In genomic region chr4:124183231-124183630, GRCh38 we compare ENCODE assay signal across 36 cellular contexts.
"Had no signal": no experiment of that assay in that cellular context is flagged by ENCODE, and none has a peak within 500 bp of the region (broad histone marks: within the 10 kb centered on the region; RNA-seq: fewer than 3 reads in every experiment).

No MANE protein-coding gene starts in this region.

- H3K4me3 ChIP-seq: ascending aorta, cardiac muscle cell had no signal

- H3K27ac ChIP-seq: ascending aorta, cardiac muscle cell, VCaP had no signal

- H3K27me3 ChIP-seq: ascending aorta, cardiac muscle cell had no signal

- H3K9me3 Mint-ChIP-seq: activated CD4-positive, alpha-beta T cell treated with anti-CD3 and anti-CD28 coated beads, Interleukin-2, amount 10 ng/mL, durations not matched to agents 7 days and 5 days; activated naive CD4-positive, alpha-beta T cell treated with anti-CD3 and anti-CD28 coated beads, Interleukin-2, amount 10 ng/mL, durations not matched to agents 7 days and 5 days; activated naive CD4-positive, alpha-beta T cell treated with anti-CD3 and anti-CD28 coated beads, Interleukin-2, amount 50 U/mL, for 24 hours; activated naive CD8-positive, alpha-beta T cell treated with anti-CD3 and anti-CD28 coated beads, Interleukin-2, amount 10 ng/mL, durations not matched to agents 7 days and 5 days; activated T-helper 2 cell treated with anti-CD3 and anti-CD28 coated beads, Interferon-gamma antibody, Interleukin-2, Interleukin-4, amounts not matched to agents 10 μg/mL and 5 μg/mL and 100 μg/mL, durations not matched to agents 14 hours and 24 hours and 36 hours; T-helper 1 cell treated with Interleukin-12 subunit alpha and Interleukin-12 subunit beta and Interleukin-4 antibody, amounts not matched to agents 30 μg/mL and 1 μg/mL, for 36 hours; T-helper 2 cell treated with Interferon-gamma antibody and Interleukin-4, amounts not matched to agents 5 μg/mL and 100 μg/mL, for 36 hours had no signal

- H3K4me3 Mint-ChIP-seq: activated CD4-positive, alpha-beta memory T cell treated with anti-CD3 and anti-CD28 coated beads, Interleukin-2, amount 10 ng/mL, durations not matched to agents 7 days and 5 days; activated CD4-positive, alpha-beta T cell treated with anti-CD3 and anti-CD28 coated beads for 36 hours; activated CD4-positive, alpha-beta T cell treated with anti-CD3 and anti-CD28 coated beads, Interleukin-2, amount 10 ng/mL, durations not matched to agents 7 days and 5 days; activated CD8-positive, alpha-beta memory T cell treated with anti-CD3 and anti-CD28 coated beads, Interleukin-2, amount 10 ng/mL, durations not matched to agents 7 days and 5 days; activated CD8-positive, alpha-beta T cell treated with anti-CD3 and anti-CD28 coated beads, Interleukin-2, amount 10 ng/mL, durations not matched to agents 7 days and 5 days; activated naive CD4-positive, alpha-beta T cell treated with anti-CD3 and anti-CD28 coated beads, Interleukin-2, amount 10 ng/mL, durations not matched to agents 7 days and 5 days; activated naive CD4-positive, alpha-beta T cell treated with anti-CD3 and anti-CD28 coated beads, Interleukin-2, amount 50 U/mL, for 24 hours; activated naive CD8-positive, alpha-beta T cell; activated naive CD8-positive, alpha-beta T cell treated with anti-CD3 and anti-CD28 coated beads, Interleukin-2, amount 10 ng/mL, durations not matched to agents 7 days and 5 days; activated naive CD8-positive, alpha-beta T cell treated with anti-CD3 and anti-CD28 coated beads, Interleukin-2, amount 50 U/mL, for 24 hours; activated T-cell treated with anti-CD3 and anti-CD28 coated beads, Interleukin-2, amount 50 U/mL, for 24 hours; brain; central memory CD8-positive, alpha-beta T cell; T-helper 1 cell treated with Interleukin-12 subunit alpha and Interleukin-12 subunit beta and Interleukin-4 antibody, amounts not matched to agents 30 μg/mL and 1 μg/mL, for 36 hours; T-helper 2 cell treated with Interferon-gamma antibody and Interleukin-4, amounts not matched to agents 5 μg/mL and 100 μg/mL, for 36 hours had no signal

- H3K27me3 Mint-ChIP-seq: activated CD4-positive, alpha-beta memory T cell treated with anti-CD3 and anti-CD28 coated beads, Interleukin-2, amount 10 ng/mL, durations not matched to agents 7 days and 5 days; activated CD4-positive, alpha-beta T cell treated with anti-CD3 and anti-CD28 coated beads for 36 hours; activated CD4-positive, alpha-beta T cell treated with anti-CD3 and anti-CD28 coated beads, Interleukin-2, amount 10 ng/mL, durations not matched to agents 7 days and 5 days; activated CD8-positive, alpha-beta memory T cell treated with anti-CD3 and anti-CD28 coated beads, Interleukin-2, amount 10 ng/mL, durations not matched to agents 7 days and 5 days; activated naive CD4-positive, alpha-beta T cell treated with anti-CD3 and anti-CD28 coated beads, Interleukin-2, amount 10 ng/mL, durations not matched to agents 7 days and 5 days; activated naive CD4-positive, alpha-beta T cell treated with anti-CD3 and anti-CD28 coated beads, Interleukin-2, amount 50 U/mL, for 24 hours; activated naive CD8-positive, alpha-beta T cell; activated naive CD8-positive, alpha-beta T cell treated with anti-CD3 and anti-CD28 coated beads, Interleukin-2, amount 10 ng/mL, durations not matched to agents 7 days and 5 days; activated naive CD8-positive, alpha-beta T cell treated with anti-CD3 and anti-CD28 coated beads, Interleukin-2, amount 50 U/mL, for 24 hours; activated T-cell treated with anti-CD3 and anti-CD28 coated beads, Interleukin-2, amount 50 U/mL, for 24 hours; brain; central memory CD8-positive, alpha-beta T cell had no signal

- DNase-seq: activated CD4-positive, alpha-beta memory T cell treated with anti-CD3 and anti-CD28 coated beads, Interleukin-2, amount 10 ng/mL, durations not matched to agents 7 days and 5 days; activated CD4-positive, alpha-beta T cell treated with anti-CD3 and anti-CD28 coated beads for 1 hour; activated CD4-positive, alpha-beta T cell treated with anti-CD3 and anti-CD28 coated beads for 36 hours; activated CD4-positive, alpha-beta T cell treated with anti-CD3 and anti-CD28 coated beads for 48 hours; activated CD4-positive, alpha-beta T cell treated with anti-CD3 and anti-CD28 coated beads, Interleukin-2, amount 10 ng/mL, durations not matched to agents 7 days and 5 days; activated CD4-positive, alpha-beta T cell treated with anti-CD3 and anti-CD28 coated beads, Interleukin-2, amount 50 U/mL, for 48 hours; activated CD4-positive, CD25-positive, alpha-beta regulatory T cell; activated CD8-positive, alpha-beta memory T cell treated with anti-CD3 and anti-CD28 coated beads for 24 hours; activated CD8-positive, alpha-beta memory T cell treated with anti-CD3 and anti-CD28 coated beads, Interleukin-2, amount 10 ng/mL, durations not matched to agents 7 days and 5 days; activated CD8-positive, alpha-beta memory T cell treated with anti-CD3 and anti-CD28 coated beads, Interleukin-2, amount 50 U/mL, for 48 hours; activated CD8-positive, alpha-beta T cell treated with anti-CD3 and anti-CD28 coated beads, Interleukin-2, amount 10 ng/mL, durations not matched to agents 7 days and 5 days; activated effector memory CD4-positive, alpha-beta T cell treated with Interleukin-2 at 50 U/mL for 16 hours; activated gamma-delta T cell; activated naive CD4-positive, alpha-beta T cell treated with anti-CD3 and anti-CD28 coated beads, Interleukin-2, amount 10 ng/mL, durations not matched to agents 7 days and 5 days; activated naive CD4-positive, alpha-beta T cell treated with Interleukin-2 at 50 U/mL for 16 hours; activated naive CD8-positive, alpha-beta T cell treated with anti-CD3 and anti-CD28 coated beads, Interleukin-2, amount 10 ng/mL, durations not matched to agents 7 days and 5 days; activated naive CD8-positive, alpha-beta T cell treated with anti-CD3 and anti-CD28 coated beads, Interleukin-2, amount 50 U/mL, for 24 hours; activated T-cell treated with anti-CD3 and anti-CD28 coated beads, Interleukin-2, amount 50 U/mL, for 24 hours; activated T-cell treated with anti-CD3 and anti-CD28 coated beads, Interleukin-2, amount 50 U/mL, for 48 hours; amygdala; anterior cingulate cortex; caudate nucleus; cerebellar nuclear complex; T-helper 2 cell; T-helper 9 cell had no signal

- H3K9me3 ChIP-seq: ascending aorta had no signal

- H3K4me1 Mint-ChIP-seq: activated CD4-positive, alpha-beta memory T cell treated with anti-CD3 and anti-CD28 coated beads, Interleukin-2, amount 10 ng/mL, durations not matched to agents 7 days and 5 days; activated CD4-positive, alpha-beta T cell treated with anti-CD3 and anti-CD28 coated beads for 36 hours; activated CD4-positive, alpha-beta T cell treated with anti-CD3 and anti-CD28 coated beads, Interleukin-2, amount 10 ng/mL, durations not matched to agents 7 days and 5 days; activated CD8-positive, alpha-beta memory T cell treated with anti-CD3 and anti-CD28 coated beads, Interleukin-2, amount 10 ng/mL, durations not matched to agents 7 days and 5 days; activated naive CD4-positive, alpha-beta T cell treated with anti-CD3 and anti-CD28 coated beads, Interleukin-2, amount 10 ng/mL, durations not matched to agents 7 days and 5 days; activated naive CD4-positive, alpha-beta T cell treated with anti-CD3 and anti-CD28 coated beads, Interleukin-2, amount 50 U/mL, for 24 hours; activated naive CD8-positive, alpha-beta T cell treated with anti-CD3 and anti-CD28 coated beads, Interleukin-2, amount 10 ng/mL, durations not matched to agents 7 days and 5 days; activated naive CD8-positive, alpha-beta T cell treated with anti-CD3 and anti-CD28 coated beads, Interleukin-2, amount 50 U/mL, for 24 hours; brain; central memory CD8-positive, alpha-beta T cell had no signal

- ATAC-seq: activated CD4-positive, alpha-beta T cell treated with anti-CD3 and anti-CD28 coated beads for 36 hours; activated CD4-positive, CD25-positive, alpha-beta regulatory T cell treated with anti-CD3 and anti-CD28 coated beads, Interleukin-2, amount 50 U/mL, for 24 hours; activated CD8-positive, alpha-beta memory T cell treated with anti-CD3 and anti-CD28 coated beads, Interleukin-2, amount 10 ng/mL, durations not matched to agents 7 days and 5 days; activated CD8-positive, alpha-beta T cell treated with anti-CD3 and anti-CD28 coated beads, Interleukin-2, amount 10 ng/mL, durations not matched to agents 7 days and 5 days; activated naive CD8-positive, alpha-beta T cell treated with anti-CD3 and anti-CD28 coated beads, Interleukin-2, amount 50 U/mL, for 24 hours had no signal

- H3K36me3 Mint-ChIP-seq: activated CD8-positive, alpha-beta memory T cell treated with anti-CD3 and anti-CD28 coated beads, Interleukin-2, amount 10 ng/mL, durations not matched to agents 7 days and 5 days; activated naive CD4-positive, alpha-beta T cell treated with anti-CD3 and anti-CD28 coated beads, Interleukin-2, amount 10 ng/mL, durations not matched to agents 7 days and 5 days; activated naive CD4-positive, alpha-beta T cell treated with anti-CD3 and anti-CD28 coated beads, Interleukin-2, amount 50 U/mL, for 24 hours; activated naive CD8-positive, alpha-beta T cell; activated naive CD8-positive, alpha-beta T cell treated with anti-CD3 and anti-CD28 coated beads, Interleukin-2, amount 10 ng/mL, durations not matched to agents 7 days and 5 days; brain had no signal

- H3K36me3 ChIP-seq: ascending aorta, cardiac muscle cell had no signal

- H3K27ac Mint-ChIP-seq: activated CD4-positive, alpha-beta memory T cell treated with anti-CD3 and anti-CD28 coated beads, Interleukin-2, amount 10 ng/mL, durations not matched to agents 7 days and 5 days; activated CD4-positive, alpha-beta T cell treated with anti-CD3 and anti-CD28 coated beads for 36 hours; activated CD4-positive, alpha-beta T cell treated with anti-CD3 and anti-CD28 coated beads, Interleukin-2, amount 10 ng/mL, durations not matched to agents 7 days and 5 days; activated CD8-positive, alpha-beta memory T cell treated with anti-CD3 and anti-CD28 coated beads, Interleukin-2, amount 10 ng/mL, durations not matched to agents 7 days and 5 days; activated CD8-positive, alpha-beta T cell treated with anti-CD3 and anti-CD28 coated beads, Interleukin-2, amount 10 ng/mL, durations not matched to agents 7 days and 5 days; activated naive CD4-positive, alpha-beta T cell treated with anti-CD3 and anti-CD28 coated beads, Interleukin-2, amount 10 ng/mL, durations not matched to agents 7 days and 5 days; activated naive CD4-positive, alpha-beta T cell treated with anti-CD3 and anti-CD28 coated beads, Interleukin-2, amount 50 U/mL, for 24 hours; activated naive CD8-positive, alpha-beta T cell; activated naive CD8-positive, alpha-beta T cell treated with anti-CD3 and anti-CD28 coated beads, Interleukin-2, amount 10 ng/mL, durations not matched to agents 7 days and 5 days; activated naive CD8-positive, alpha-beta T cell treated with anti-CD3 and anti-CD28 coated beads, Interleukin-2, amount 50 U/mL, for 24 hours; activated T-cell treated with anti-CD3 and anti-CD28 coated beads, Interleukin-2, amount 50 U/mL, for 24 hours; activated T-helper 2 cell treated with anti-CD3 and anti-CD28 coated beads, Interferon-gamma antibody, Interleukin-2, Interleukin-4, amounts not matched to agents 10 μg/mL and 5 μg/mL and 100 μg/mL, durations not matched to agents 14 hours and 24 hours and 36 hours; brain; T-helper 1 cell treated with Interleukin-12 subunit alpha and Interleukin-12 subunit beta and Interleukin-4 antibody, amounts not matched to agents 30 μg/mL and 1 μg/mL, for 36 hours; T-helper 2 cell treated with Interferon-gamma antibody and Interleukin-4, amounts not matched to agents 5 μg/mL and 100 μg/mL, for 36 hours had no signal
